In genomic region chr12:14795028-14795448, GRCh38 we compare ENCODE assay signal across 1 cellular context.
TF ChIP-seq lines count a peak whose summit lies in the region.

No MANE protein-coding gene starts in this region.

TF ChIP-seq in H1, 55 proteins besides CTCF, POLR2A, EP300 and RAD21:
- TF ChIP-seq ZNF274 (IDR thresholded peaks at IDR 0.05; ENCODE audit: borderline replicate concordance, extremely low read depth, low read length) (no peak), MAFK (IDR thresholded peaks at IDR 0.05; ENCODE audit: low read depth, low read length) (peak; percentile 13; the same call in 1 of the 2 replicates)
